ENCODE assay signal across 19 cellular contexts in the genomic region with DNA sequence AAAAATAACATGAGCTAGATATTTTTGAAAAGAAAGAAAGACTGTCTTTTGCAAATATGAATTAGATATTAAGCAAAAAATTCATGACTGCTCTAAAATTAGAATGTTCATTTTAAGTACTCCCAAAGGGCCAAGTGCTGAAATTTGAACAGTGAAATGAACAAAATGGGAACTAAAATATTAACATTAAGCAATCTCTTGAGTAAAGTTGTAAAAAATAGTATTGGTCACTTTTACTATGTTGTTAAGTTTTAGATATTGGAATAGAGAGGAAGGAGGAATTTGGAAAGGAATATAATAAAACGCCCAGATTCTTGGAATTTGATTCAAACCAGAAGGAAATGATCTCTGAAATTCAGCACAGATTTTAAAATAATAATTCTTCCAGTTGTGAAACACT.
"Had no signal": no experiment of that assay in that cellular context is flagged by ENCODE, and none has a peak within 500 bp of the region (broad histone marks: within the 10 kb centered on the region; RNA-seq: fewer than 3 reads in every experiment).

No MANE protein-coding gene starts in this region.

- H3K36me3 ChIP-seq: prostate gland, right atrium auricular region, WERI-Rb-1 had no signal

- DNase-seq: activated CD4-positive, alpha-beta T cell treated with anti-CD3 and anti-CD28 coated beads for 1 hour; activated CD4-positive, alpha-beta T cell treated with anti-CD3 and anti-CD28 coated beads, Interleukin-2, amount 50 U/mL, for 48 hours; activated gamma-delta T cell; caudate nucleus; dorsolateral prefrontal cortex; foreskin melanocyte; head of caudate nucleus; mucosa of descending colon; naive B cell; small intestine; stimulated activated CD4-positive, alpha-beta T cell treated with anti-CD3 and anti-CD28 coated beads, Interleukin-15, amount 100 ng/mL, for 24 hours; stimulated activated CD4-positive, alpha-beta T cell treated with anti-CD3 and anti-CD28 coated beads, Interleukin-4, amount 100 ng/mL, for 1 hour; substantia nigra; SW 1271; T-helper 2 cell; WERI-Rb-1 had no signal

- H3K27me3 ChIP-seq: dorsolateral prefrontal cortex, right atrium auricular region had no signal

- H3K4me1 ChIP-seq: prostate gland had no signal

- H3K9me3 ChIP-seq: mucosa of descending colon, prostate gland, right atrium auricular region had no signal

- H3K4me3 ChIP-seq: dorsolateral prefrontal cortex, mucosa of descending colon, prostate gland, right atrium auricular region had no signal

- H3K27ac ChIP-seq: dorsolateral prefrontal cortex, prostate gland, right atrium auricular region, WERI-Rb-1 had no signal

- ATAC-seq: activated naive CD4-positive, alpha-beta T cell treated with anti-CD3 and anti-CD28 coated beads, Interleukin-2, amount 50 U/mL, for 72 hours; mucosa of descending colon had no signal
